In genomic region chr6:2852921-2853322, GRCh38 we compare ENCODE assay signal across 2 cellular contexts.
TF ChIP-seq lines count a peak whose summit lies in the region.

No MANE protein-coding gene starts in this region.

TF ChIP-seq in A549, 52 proteins besides CTCF, POLR2A, EP300 and RAD21 (continued from another document):
- TF ChIP-seq ZC3H11A (IDR thresholded peaks at IDR 0.05) (no peak), USF2 (IDR thresholded peaks at IDR 0.05) (no peak), RCOR1 (IDR thresholded peaks at IDR 0.05; ENCODE audit: low read depth, low read length) (no peak)

TF ChIP-seq in SK-N-SH, 30 proteins besides CTCF, POLR2A, EP300 and RAD21:
- no peak for TF ChIP-seq SIN3A (IDR thresholded peaks at IDR 0.05; ENCODE audit: borderline replicate concordance, low read depth, low read length)
- TF ChIP-seq TAF1 (IDR thresholded peaks at IDR 0.05; ENCODE audit: borderline replicate concordance, low read depth, low read length): no peak
- no peak for TF ChIP-seq JUND (IDR thresholded peaks at IDR 0.05)
- TF ChIP-seq ELF1 (IDR thresholded peaks at IDR 0.05): no peak
- no peak for TF ChIP-seq FOXJ3 (CRISPR knock-in tag; IDR thresholded peaks at IDR 0.05)
- no peak for TF ChIP-seq NRF1 (IDR thresholded peaks at IDR 0.05; ENCODE audit: low read depth, low read length)
- no peak for TF ChIP-seq NFIC (IDR thresholded peaks at IDR 0.05; ENCODE audit: borderline replicate concordance)
- no peak for TF ChIP-seq GATA2 (CRISPR knock-in tag; IDR thresholded peaks at IDR 0.05)
- TF ChIP-seq USF1 (IDR thresholded peaks at IDR 0.05; ENCODE audit: borderline replicate concordance, low read depth): no peak
- no peak for TF ChIP-seq TEAD4 (IDR thresholded peaks at IDR 0.05; ENCODE audit: borderline replicate concordance, insufficient read depth)
- TF ChIP-seq SMC3 (IDR thresholded peaks at IDR 0.05; ENCODE audit: low read depth, low read length): no peak
- no peak for TF ChIP-seq FOXM1 (IDR thresholded peaks at IDR 0.05; ENCODE audit: low read depth)
- TF ChIP-seq EZH2phosphoT487 (IDR thresholded peaks at IDR 0.05; ENCODE audit: borderline replicate concordance, low read depth): no peak
- TF ChIP-seq, protein P1, sequence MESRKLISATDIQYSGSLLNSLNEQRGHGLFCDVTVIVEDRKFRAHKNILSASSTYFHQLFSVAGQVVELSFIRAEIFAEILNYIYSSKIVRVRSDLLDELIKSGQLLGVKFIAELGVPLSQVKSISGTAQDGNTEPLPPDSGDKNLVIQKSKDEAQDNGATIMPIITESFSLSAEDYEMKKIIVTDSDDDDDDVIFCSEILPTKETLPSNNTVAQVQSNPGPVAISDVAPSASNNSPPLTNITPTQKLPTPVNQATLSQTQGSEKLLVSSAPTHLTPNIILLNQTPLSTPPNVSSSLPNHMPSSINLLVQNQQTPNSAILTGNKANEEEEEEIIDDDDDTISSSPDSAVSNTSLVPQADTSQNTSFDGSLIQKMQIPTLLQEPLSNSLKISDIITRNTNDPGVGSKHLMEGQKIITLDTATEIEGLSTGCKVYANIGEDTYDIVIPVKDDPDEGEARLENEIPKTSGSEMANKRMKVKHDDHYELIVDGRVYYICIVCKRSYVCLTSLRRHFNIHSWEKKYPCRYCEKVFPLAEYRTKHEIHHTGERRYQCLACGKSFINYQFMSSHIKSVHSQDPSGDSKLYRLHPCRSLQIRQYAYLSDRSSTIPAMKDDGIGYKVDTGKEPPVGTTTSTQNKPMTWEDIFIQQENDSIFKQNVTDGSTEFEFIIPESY (IDR thresholded peaks at IDR 0.05; ENCODE audit: borderline replicate concordance, low read depth): no peak
- TF ChIP-seq USF2 (IDR thresholded peaks at IDR 0.05; ENCODE audit: borderline replicate concordance, low read depth, low read length): no peak
- TF ChIP-seq MXI1 (IDR thresholded peaks at IDR 0.05; ENCODE audit: low read depth, low read length): no peak
- no peak for TF ChIP-seq PBX3 (IDR thresholded peaks at IDR 0.05)
